In the genomic region with DNA sequence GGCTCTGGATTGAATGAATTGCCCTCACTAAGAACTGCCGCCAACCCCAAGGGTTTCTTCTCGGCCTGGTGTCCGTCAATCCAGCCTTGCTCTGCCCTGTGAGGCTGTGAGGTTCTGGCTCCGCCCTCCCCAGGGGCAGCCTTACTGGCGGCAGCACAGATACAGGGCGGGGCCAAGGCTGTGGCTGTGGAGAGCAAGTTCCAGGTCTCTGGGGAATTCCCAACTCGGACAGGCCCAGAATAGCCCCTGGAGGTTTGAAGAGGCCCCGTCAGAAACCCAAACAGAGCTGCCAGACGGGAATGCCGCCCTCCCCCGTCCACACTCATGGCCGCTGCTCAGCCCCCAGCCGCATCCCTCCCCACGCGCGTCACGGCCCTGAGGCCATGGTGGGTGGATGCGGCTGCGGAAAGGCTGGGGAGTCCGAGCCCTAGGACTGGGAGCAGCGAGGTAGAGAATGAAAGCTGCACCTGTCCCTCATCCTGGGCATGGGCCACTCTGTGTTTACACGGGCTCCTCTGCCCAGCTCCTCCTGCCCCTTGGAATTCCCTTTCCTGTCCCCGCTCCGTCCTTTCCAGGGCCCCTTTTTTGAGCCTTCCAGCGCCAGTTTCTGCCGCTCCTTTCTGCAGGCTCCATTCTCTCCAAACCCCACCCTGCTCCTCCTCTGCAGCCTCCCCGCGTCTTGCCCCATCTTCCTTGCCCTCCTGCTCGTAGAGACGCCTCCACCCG, we compare ENCODE assay signal across 1 cellular context.
TF ChIP-seq lines count a peak whose summit lies in the region.

No MANE protein-coding gene starts in this region.

TF ChIP-seq in HepG2, 621 proteins besides CTCF, POLR2A, EP300 and RAD21 (continued from another document and continues in another):
- TF ChIP-seq, protein P1, sequence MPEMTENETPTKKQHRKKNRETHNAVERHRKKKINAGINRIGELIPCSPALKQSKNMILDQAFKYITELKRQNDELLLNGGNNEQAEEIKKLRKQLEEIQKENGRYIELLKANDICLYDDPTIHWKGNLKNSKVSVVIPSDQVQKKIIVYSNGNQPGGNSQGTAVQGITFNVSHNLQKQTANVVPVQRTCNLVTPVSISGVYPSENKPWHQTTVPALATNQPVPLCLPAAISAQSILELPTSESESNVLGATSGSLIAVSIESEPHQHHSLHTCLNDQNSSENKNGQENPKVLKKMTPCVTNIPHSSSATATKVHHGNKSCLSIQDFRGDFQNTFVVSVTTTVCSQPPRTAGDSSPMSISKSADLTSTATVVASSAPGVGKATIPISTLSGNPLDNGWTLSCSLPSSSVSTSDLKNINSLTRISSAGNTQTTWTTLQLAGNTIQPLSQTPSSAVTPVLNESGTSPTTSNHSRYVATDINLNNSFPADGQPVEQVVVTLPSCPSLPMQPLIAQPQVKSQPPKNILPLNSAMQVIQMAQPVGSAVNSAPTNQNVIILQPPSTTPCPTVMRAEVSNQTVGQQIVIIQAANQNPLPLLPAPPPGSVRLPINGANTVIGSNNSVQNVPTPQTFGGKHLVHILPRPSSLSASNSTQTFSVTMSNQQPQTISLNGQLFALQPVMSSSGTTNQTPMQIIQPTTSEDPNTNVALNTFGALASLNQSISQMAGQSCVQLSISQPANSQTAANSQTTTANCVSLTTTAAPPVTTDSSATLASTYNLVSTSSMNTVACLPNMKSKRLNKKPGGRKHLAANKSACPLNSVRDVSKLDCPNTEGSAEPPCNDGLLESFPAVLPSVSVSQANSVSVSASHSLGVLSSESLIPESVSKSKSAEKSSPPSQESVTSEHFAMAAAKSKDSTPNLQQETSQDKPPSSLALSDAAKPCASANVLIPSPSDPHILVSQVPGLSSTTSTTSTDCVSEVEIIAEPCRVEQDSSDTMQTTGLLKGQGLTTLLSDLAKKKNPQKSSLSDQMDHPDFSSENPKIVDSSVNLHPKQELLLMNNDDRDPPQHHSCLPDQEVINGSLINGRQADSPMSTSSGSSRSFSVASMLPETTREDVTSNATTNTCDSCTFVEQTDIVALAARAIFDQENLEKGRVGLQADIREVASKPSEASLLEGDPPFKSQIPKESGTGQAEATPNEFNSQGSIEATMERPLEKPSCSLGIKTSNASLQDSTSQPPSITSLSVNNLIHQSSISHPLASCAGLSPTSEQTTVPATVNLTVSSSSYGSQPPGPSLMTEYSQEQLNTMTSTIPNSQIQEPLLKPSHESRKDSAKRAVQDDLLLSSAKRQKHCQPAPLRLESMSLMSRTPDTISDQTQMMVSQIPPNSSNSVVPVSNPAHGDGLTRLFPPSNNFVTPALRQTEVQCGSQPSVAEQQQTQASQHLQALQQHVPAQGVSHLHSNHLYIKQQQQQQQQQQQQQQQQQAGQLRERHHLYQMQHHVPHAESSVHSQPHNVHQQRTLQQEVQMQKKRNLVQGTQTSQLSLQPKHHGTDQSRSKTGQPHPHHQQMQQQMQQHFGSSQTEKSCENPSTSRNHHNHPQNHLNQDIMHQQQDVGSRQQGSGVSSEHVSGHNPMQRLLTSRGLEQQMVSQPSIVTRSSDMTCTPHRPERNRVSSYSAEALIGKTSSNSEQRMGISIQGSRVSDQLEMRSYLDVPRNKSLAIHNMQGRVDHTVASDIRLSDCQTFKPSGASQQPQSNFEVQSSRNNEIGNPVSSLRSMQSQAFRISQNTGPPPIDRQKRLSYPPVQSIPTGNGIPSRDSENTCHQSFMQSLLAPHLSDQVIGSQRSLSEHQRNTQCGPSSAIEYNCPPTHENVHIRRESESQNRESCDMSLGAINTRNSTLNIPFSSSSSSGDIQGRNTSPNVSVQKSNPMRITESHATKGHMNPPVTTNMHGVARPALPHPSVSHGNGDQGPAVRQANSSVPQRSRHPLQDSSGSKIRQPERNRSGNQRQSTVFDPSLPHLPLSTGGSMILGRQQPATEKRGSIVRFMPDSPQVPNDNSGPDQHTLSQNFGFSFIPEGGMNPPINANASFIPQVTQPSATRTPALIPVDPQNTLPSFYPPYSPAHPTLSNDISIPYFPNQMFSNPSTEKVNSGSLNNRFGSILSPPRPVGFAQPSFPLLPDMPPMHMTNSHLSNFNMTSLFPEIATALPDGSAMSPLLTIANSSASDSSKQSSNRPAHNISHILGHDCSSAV (CRISPR knock-in tag; IDR thresholded peaks at IDR 0.05; ENCODE audit: borderline replicate concordance), result no peak
- no peak for TF ChIP-seq HOXA5 (CRISPR knock-in tag; IDR thresholded peaks at IDR 0.05)
- peak; percentile 71 for TF ChIP-seq XRCC5 (optimal IDR thresholded peaks at IDR 0.05; ENCODE audit: low read length)
- no peak for TF ChIP-seq REXO4 (CRISPR knock-in tag; IDR thresholded peaks at IDR 0.05; ENCODE audit: borderline replicate concordance)
- no peak for TF ChIP-seq PRMT3 (CRISPR knock-in tag; IDR thresholded peaks at IDR 0.05; ENCODE audit: borderline replicate concordance, low read depth)
- TF ChIP-seq, protein P2, sequence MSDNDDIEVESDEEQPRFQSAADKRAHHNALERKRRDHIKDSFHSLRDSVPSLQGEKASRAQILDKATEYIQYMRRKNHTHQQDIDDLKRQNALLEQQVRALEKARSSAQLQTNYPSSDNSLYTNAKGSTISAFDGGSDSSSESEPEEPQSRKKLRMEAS (IDR thresholded peaks at IDR 0.05), result peak; percentile 59; the same call in 1 of the 2 replicates
- peak; percentile 76; the same call in 1 of the 2 replicates for TF ChIP-seq ZNF501 (CRISPR knock-in tag; IDR thresholded peaks at IDR 0.05)
- TF ChIP-seq, protein P3, sequence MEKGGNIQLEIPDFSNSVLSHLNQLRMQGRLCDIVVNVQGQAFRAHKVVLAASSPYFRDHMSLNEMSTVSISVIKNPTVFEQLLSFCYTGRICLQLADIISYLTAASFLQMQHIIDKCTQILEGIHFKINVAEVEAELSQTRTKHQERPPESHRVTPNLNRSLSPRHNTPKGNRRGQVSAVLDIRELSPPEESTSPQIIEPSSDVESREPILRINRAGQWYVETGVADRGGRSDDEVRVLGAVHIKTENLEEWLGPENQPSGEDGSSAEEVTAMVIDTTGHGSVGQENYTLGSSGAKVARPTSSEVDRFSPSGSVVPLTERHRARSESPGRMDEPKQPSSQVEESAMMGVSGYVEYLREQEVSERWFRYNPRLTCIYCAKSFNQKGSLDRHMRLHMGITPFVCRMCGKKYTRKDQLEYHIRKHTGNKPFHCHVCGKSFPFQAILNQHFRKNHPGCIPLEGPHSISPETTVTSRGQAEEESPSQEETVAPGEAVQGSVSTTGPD (CRISPR knock-in tag; IDR thresholded peaks at IDR 0.05), result 0 out of 2 replicates have a peak, but pooled peaks have one; percentile 64
- TF ChIP-seq HIVEP1 (CRISPR knock-in tag; IDR thresholded peaks at IDR 0.05), result peak; percentile 96
- no peak for TF ChIP-seq TGIF2 (CRISPR knock-in tag; IDR thresholded peaks at IDR 0.05)
- peak; percentile 87; the same call in 1 of the 2 replicates for TF ChIP-seq ZNF253 (CRISPR knock-in tag; IDR thresholded peaks at IDR 0.05; ENCODE audit: borderline replicate concordance)
- peak; percentile 65 for TF ChIP-seq ZFX (CRISPR knock-in tag; IDR thresholded peaks at IDR 0.05; ENCODE audit: low read depth)
- TF ChIP-seq, protein P4, sequence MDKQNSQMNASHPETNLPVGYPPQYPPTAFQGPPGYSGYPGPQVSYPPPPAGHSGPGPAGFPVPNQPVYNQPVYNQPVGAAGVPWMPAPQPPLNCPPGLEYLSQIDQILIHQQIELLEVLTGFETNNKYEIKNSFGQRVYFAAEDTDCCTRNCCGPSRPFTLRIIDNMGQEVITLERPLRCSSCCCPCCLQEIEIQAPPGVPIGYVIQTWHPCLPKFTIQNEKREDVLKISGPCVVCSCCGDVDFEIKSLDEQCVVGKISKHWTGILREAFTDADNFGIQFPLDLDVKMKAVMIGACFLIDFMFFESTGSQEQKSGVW (CRISPR knock-in tag; IDR thresholded peaks at IDR 0.05; ENCODE audit: borderline replicate concordance), result no peak
- TF ChIP-seq, protein P5, sequence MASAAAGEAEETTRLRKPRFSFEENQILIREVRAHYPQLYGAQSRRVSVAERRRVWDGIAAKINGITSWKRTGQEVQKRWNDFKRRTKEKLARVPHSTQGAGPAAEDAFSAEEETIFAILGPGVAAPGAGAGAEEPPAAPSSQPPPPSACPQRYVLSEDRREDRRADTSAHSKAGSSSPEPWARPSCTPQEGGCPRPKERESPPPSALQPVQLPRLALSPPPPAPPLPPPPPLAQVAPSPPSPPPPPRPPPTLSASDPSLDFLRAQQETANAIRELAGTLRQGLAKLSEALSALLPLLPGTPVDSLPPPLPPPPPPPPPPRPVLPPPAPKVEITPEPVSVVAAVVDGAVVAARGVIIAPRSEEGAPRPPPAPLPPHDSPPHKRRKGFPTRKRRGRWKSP (CRISPR knock-in tag; IDR thresholded peaks at IDR 0.05), result no peak
- no peak for TF ChIP-seq TBP (CRISPR knock-in tag; IDR thresholded peaks at IDR 0.05)
- 0 out of 2 replicates have a peak, but pooled peaks have one; percentile 38 for TF ChIP-seq ZNF33B (CRISPR knock-in tag; IDR thresholded peaks at IDR 0.05)
- 0 out of 2 replicates have a peak, but pooled peaks have one; percentile 15 for TF ChIP-seq ZMYM3 (CRISPR knock-in tag; IDR thresholded peaks at IDR 0.05)
- TF ChIP-seq, protein P6, sequence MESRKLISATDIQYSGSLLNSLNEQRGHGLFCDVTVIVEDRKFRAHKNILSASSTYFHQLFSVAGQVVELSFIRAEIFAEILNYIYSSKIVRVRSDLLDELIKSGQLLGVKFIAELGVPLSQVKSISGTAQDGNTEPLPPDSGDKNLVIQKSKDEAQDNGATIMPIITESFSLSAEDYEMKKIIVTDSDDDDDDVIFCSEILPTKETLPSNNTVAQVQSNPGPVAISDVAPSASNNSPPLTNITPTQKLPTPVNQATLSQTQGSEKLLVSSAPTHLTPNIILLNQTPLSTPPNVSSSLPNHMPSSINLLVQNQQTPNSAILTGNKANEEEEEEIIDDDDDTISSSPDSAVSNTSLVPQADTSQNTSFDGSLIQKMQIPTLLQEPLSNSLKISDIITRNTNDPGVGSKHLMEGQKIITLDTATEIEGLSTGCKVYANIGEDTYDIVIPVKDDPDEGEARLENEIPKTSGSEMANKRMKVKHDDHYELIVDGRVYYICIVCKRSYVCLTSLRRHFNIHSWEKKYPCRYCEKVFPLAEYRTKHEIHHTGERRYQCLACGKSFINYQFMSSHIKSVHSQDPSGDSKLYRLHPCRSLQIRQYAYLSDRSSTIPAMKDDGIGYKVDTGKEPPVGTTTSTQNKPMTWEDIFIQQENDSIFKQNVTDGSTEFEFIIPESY (CRISPR knock-in tag; IDR thresholded peaks at IDR 0.05), result no peak
- peak; percentile 54 for TF ChIP-seq HDAC1 (CRISPR knock-in tag; IDR thresholded peaks at IDR 0.05)
- no peak for TF ChIP-seq ZNF3 (CRISPR knock-in tag; IDR thresholded peaks at IDR 0.05)
- TF ChIP-seq, protein P7, sequence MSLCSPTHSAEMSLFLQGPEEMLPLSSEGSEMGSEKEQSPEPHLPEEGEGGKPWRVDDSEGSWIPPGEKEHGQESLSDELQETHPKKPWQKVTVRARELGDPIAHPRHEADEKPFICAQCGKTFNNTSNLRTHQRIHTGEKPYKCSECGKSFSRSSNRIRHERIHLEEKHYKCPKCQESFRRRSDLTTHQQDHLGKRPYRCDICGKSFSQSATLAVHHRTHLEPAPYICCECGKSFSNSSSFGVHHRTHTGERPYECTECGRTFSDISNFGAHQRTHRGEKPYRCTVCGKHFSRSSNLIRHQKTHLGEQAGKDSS (CRISPR knock-in tag; IDR thresholded peaks at IDR 0.05; ENCODE audit: borderline replicate concordance, low read depth), result peak; percentile 59; the same call in 1 of the 2 replicates
- TF ChIP-seq KLF11 (CRISPR knock-in tag; IDR thresholded peaks at IDR 0.05), result peak; percentile 55; the same call in 1 of the 2 replicates
- TF ChIP-seq SAFB2 (CRISPR knock-in tag; IDR thresholded peaks at IDR 0.05; ENCODE audit: borderline replicate concordance, low read depth), result no peak
- TF ChIP-seq ADNP (CRISPR knock-in tag; IDR thresholded peaks at IDR 0.05), result no peak
- TF ChIP-seq SRSF1 (optimal IDR thresholded peaks at IDR 0.05; ENCODE audit: low read depth, low read length), result peak; percentile 78
- TF ChIP-seq ZNF510 (CRISPR knock-in tag; IDR thresholded peaks at IDR 0.05; ENCODE audit: low read depth), result no peak
- TF ChIP-seq, protein P8, sequence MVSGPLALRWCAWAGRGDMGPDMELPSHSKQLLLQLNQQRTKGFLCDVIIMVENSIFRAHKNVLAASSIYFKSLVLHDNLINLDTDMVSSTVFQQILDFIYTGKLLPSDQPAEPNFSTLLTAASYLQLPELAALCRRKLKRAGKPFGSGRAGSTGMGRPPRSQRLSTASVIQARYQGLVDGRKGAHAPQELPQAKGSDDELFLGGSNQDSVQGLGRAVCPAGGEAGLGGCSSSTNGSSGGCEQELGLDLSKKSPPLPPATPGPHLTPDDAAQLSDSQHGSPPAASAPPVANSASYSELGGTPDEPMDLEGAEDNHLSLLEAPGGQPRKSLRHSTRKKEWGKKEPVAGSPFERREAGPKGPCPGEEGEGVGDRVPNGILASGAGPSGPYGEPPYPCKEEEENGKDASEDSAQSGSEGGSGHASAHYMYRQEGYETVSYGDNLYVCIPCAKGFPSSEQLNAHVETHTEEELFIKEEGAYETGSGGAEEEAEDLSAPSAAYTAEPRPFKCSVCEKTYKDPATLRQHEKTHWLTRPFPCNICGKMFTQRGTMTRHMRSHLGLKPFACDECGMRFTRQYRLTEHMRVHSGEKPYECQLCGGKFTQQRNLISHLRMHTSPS (CRISPR knock-in tag; IDR thresholded peaks at IDR 0.05; ENCODE audit: low read depth), result peak; percentile 48; the same call in 1 of the 2 replicates
- TF ChIP-seq, protein P9, sequence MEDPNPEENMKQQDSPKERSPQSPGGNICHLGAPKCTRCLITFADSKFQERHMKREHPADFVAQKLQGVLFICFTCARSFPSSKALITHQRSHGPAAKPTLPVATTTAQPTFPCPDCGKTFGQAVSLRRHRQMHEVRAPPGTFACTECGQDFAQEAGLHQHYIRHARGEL (CRISPR knock-in tag; IDR thresholded peaks at IDR 0.05), result no peak
- no peak for TF ChIP-seq ZNF496 (CRISPR knock-in tag; IDR thresholded peaks at IDR 0.05; ENCODE audit: insufficient replicate concordance)
- peak; percentile 57; the same call in 1 of the 2 replicates for TF ChIP-seq MAF1 (CRISPR knock-in tag; IDR thresholded peaks at IDR 0.05; ENCODE audit: borderline replicate concordance)
- TF ChIP-seq, protein P10, sequence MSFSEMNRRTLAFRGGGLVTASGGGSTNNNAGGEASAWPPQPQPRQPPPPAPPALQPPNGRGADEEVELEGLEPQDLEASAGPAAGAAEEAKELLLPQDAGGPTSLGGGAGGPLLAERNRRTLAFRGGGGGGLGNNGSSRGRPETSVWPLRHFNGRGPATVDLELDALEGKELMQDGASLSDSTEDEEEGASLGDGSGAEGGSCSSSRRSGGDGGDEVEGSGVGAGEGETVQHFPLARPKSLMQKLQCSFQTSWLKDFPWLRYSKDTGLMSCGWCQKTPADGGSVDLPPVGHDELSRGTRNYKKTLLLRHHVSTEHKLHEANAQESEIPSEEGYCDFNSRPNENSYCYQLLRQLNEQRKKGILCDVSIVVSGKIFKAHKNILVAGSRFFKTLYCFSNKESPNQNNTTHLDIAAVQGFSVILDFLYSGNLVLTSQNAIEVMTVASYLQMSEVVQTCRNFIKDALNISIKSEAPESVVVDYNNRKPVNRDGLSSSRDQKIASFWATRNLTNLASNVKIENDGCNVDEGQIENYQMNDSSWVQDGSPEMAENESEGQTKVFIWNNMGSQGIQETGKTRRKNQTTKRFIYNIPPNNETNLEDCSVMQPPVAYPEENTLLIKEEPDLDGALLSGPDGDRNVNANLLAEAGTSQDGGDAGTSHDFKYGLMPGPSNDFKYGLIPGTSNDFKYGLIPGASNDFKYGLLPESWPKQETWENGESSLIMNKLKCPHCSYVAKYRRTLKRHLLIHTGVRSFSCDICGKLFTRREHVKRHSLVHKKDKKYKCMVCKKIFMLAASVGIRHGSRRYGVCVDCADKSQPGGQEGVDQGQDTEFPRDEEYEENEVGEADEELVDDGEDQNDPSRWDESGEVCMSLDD (CRISPR knock-in tag; IDR thresholded peaks at IDR 0.05; ENCODE audit: borderline replicate concordance), result no peak
- peak; percentile 100 for TF ChIP-seq KDM2A (CRISPR knock-in tag; IDR thresholded peaks at IDR 0.05; ENCODE audit: borderline replicate concordance, low read depth)
- TF ChIP-seq PCBP1 (IDR thresholded peaks at IDR 0.05; ENCODE audit: borderline replicate concordance, low read depth, low read length), result peak; percentile 65; the same call in 1 of the 2 replicates
- no peak; the same call in 1 of the 2 replicates for TF ChIP-seq ZNF724P (CRISPR knock-in tag; IDR thresholded peaks at IDR 0.05; ENCODE audit: borderline replicate concordance)
- TF ChIP-seq ZNF788 (CRISPR knock-in tag; IDR thresholded peaks at IDR 0.05; ENCODE audit: borderline replicate concordance), result 0 out of 2 replicates have a peak, but pooled peaks have one; percentile 85
